22 cellular contexts compared by ENCODE assay signal in the genomic region with DNA sequence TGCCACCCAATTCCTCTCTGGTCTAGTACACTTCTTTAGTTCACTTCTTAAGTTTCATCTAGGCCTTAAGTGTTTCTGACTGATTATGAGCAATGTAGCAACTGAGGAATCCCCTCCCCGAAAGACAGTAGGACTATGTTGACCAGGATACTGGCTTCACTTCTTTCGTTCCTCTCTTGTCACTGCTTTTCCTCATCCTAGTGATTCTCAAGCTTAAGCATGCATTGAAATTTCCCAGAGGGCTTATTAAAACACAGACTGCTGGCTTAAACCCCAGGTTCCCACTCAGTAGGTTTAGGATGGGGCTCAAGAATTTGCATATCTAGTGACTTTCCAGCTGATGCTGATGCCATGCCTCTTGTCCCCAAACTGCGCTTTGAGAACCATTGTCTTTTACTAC.
DNase-seq lines count a peak whose midpoint lies in the region; ATAC-seq and TF ChIP-seq lines count a peak whose summit lies in the region.
"Had no signal": no experiment of that assay in that cellular context is flagged by ENCODE, and none has a peak within 500 bp of the region (broad histone marks: within the 10 kb centered on the region; RNA-seq: fewer than 3 reads in every experiment).

No MANE protein-coding gene starts in this region.

- WGBS in lower leg skin, 2 donors, result 62 to 66% methylated on average over 3 of the region's 3 CpGs

- TF ChIP-seq CTCF in activated B cell treated with CpG ODN at 0.5 μM for 24 hours (IDR thresholded peaks at IDR 0.05) (no peak), neural progenitor cell (IDR thresholded peaks at IDR 0.05) (no peak), lower leg skin (IDR thresholded peaks at IDR 0.05) (no peak)

- H4K20me1 ChIP-seq in neural progenitor cell (ENCODE audit: low read depth), result no peaks in the 10 kb centered on the region

- no peak overlapping the region for H3K9ac ChIP-seq in neural progenitor cell

- TF ChIP-seq POLR2A in lower leg skin (IDR thresholded peaks at IDR 0.05), result no peak

- ATAC-seq in GM18868 (IDR thresholded peaks at IDR 0.05; ENCODE audit: unreplicated experiment), result peak; percentile 29
- no peak for ATAC-seq in activated B cell treated with CpG ODN at 0.5 μM for 24 hours (ENCODE audit: low read depth)
- no peak for ATAC-seq in Right ventricle myocardium superior (ENCODE audit: poor library complexity)
- ATAC-seq in activated naive CD4-positive, alpha-beta T cell treated with anti-CD3 and anti-CD28 coated beads, Interleukin-2, amount 50 U/mL, for 72 hours, result no peak
- ATAC-seq: T-helper 17 cell had no signal

- H3K4me3 ChIP-seq in neural progenitor cell (no peak overlapping the region), lower leg skin (ENCODE audit: low read depth, poor library complexity, severe bottlenecking) (no peak overlapping the region)
- H3K4me3 ChIP-seq: SK-N-MC had no signal

- DNase-seq in DMS 273 (lab: John Stamatoyannopoulos, UW; ENCODE audit: unreplicated experiment) (peak; percentile 23), DMS 273 treated with DMSO at 0.1 percent for 48 hours (lab: John Stamatoyannopoulos, UW) (no peak), activated B cell treated with CpG ODN at 0.5 μM for 24 hours (no peak), neural progenitor cell (ENCODE audit: low spot score) (peak; percentile 5), Right ventricle myocardium superior (no peak), lower leg skin (ENCODE audit: low spot score in 2 of 2) (no peak)
- no peak for DNase-seq in activated naive CD4-positive, alpha-beta T cell treated with anti-CD3 and anti-CD28 coated beads, Interleukin-2, amount 50 U/mL, for 72 hours (ENCODE audit: low spot score in 2 of 2)
- DNase-seq: KBM-7, MM.1S, NCI-H1048, NCI-H1436, NCI-H187 treated with DMSO at 0.1 percent for 48 hours, NCI-H2107, NCI-H2227 treated with DMSO at 0.1 percent for 48 hours, NCI-H510A, SHP77 treated with DMSO at 0.1 percent for 48 hours, SW 1271, T-helper 17 cell had no signal

- no peaks in the 10 kb centered on the region for H3K27me3 ChIP-seq in neural progenitor cell

- H3K79me2 ChIP-seq in neural progenitor cell (ENCODE audit: low read depth), result no peaks in the 10 kb centered on the region

- no peaks in the 10 kb centered on the region for H3K36me3 ChIP-seq in neural progenitor cell

- intact Hi-C loops in activated B cell treated with CpG ODN at 0.5 μM for 24 hours (cut with micrococcal nuclease), result loop anchor here (5.0 kb wide), 1 partner anchor 37 kb away; no protein-coding TSS in a partner anchor
- intact Hi-C loops in Right ventricle myocardium superior (cut with DNase I), result no loop called here
- intact Hi-C loops in lower leg skin (cut with DNase I; ENCODE audit: low total_unique reads), result no loop called here

- no peaks in the 10 kb centered on the region for H3F3A ChIP-seq in neural progenitor cell (ENCODE audit: low read depth)

- peak overlapping the region; percentile 64 for H2AFZ ChIP-seq in neural progenitor cell (replicated peaks)

- H3K4me1 Mint-ChIP-seq in activated B cell treated with CpG ODN at 0.5 μM for 24 hours (peaks cover 40% of the 10 kb centered on the region), neural progenitor cell (peaks cover 19% of the 10 kb centered on the region)
- H3K4me1 Mint-ChIP-seq: CD14-positive monocyte, T-helper 17 cell had no signal

- H3K36me3 Mint-ChIP-seq in activated B cell treated with CpG ODN at 0.5 μM for 24 hours (ENCODE audit: low read depth), result peaks cover 4% of the 10 kb centered on the region
- no peaks in the 10 kb centered on the region for H3K36me3 Mint-ChIP-seq in neural progenitor cell
- no peaks in the 10 kb centered on the region for H3K36me3 Mint-ChIP-seq in activated naive CD4-positive, alpha-beta T cell treated with anti-CD3 and anti-CD28 coated beads, Interleukin-2, amount 50 U/mL, for 72 hours
- H3K36me3 Mint-ChIP-seq: CD14-positive monocyte had no signal

- H3K27ac ChIP-seq in neural progenitor cell, result no peak overlapping the region
- H3K27ac ChIP-seq: 22Rv1, SK-N-MC had no signal

- CTCF ChIA-PET in activated B cell treated with CpG ODN at 0.5 μM for 24 hours (lab: Charles Lee), result interaction anchor here (0.9 to 2.7 kb wide), 10 partner anchors 28 to 203 kb away, joined by 3 to 15 read pairs (median 4); a partner anchor contains a TSS

- POLR2A ChIA-PET in activated B cell treated with CpG ODN at 0.5 μM for 24 hours (lab: Charles Lee), result interaction anchor here (2.9 kb wide), 1 partner anchor 165 kb away, joined by 9 read pairs; no protein-coding TSS in a partner anchor

- H3K27ac Mint-ChIP-seq in activated B cell treated with CpG ODN at 0.5 μM for 24 hours (peak overlapping the region; percentile 20), neural progenitor cell (no peak overlapping the region)
- no peak overlapping the region for H3K27ac Mint-ChIP-seq in activated naive CD4-positive, alpha-beta T cell treated with anti-CD3 and anti-CD28 coated beads, Interleukin-2, amount 50 U/mL, for 72 hours
- H3K27ac Mint-ChIP-seq: T-helper 17 cell had no signal

- H3K4me3 Mint-ChIP-seq in activated B cell treated with CpG ODN at 0.5 μM for 24 hours, result no peak overlapping the region
- no peak overlapping the region for H3K4me3 Mint-ChIP-seq in neural progenitor cell
- H3K4me3 Mint-ChIP-seq: CD14-positive monocyte, T-helper 17 cell had no signal

- no peak overlapping the region for H3K4me2 ChIP-seq in neural progenitor cell

- H3K9me3 Mint-ChIP-seq in activated B cell treated with CpG ODN at 0.5 μM for 24 hours, result no peaks in the 10 kb centered on the region
- H3K9me3 Mint-ChIP-seq in neural progenitor cell, result no peaks in the 10 kb centered on the region
- no peaks in the 10 kb centered on the region for H3K9me3 Mint-ChIP-seq in activated naive CD4-positive, alpha-beta T cell treated with anti-CD3 and anti-CD28 coated beads, Interleukin-2, amount 50 U/mL, for 72 hours
- H3K9me3 Mint-ChIP-seq: CD14-positive monocyte had no signal

- peaks cover 13% of the 10 kb centered on the region for H3K4me1 ChIP-seq in neural progenitor cell

- H3K9me3 ChIP-seq in neural progenitor cell (ENCODE audit: low read depth), result no peaks in the 10 kb centered on the region

- no peaks in the 10 kb centered on the region for H3K27me3 Mint-ChIP-seq in activated B cell treated with CpG ODN at 0.5 μM for 24 hours
- no peaks in the 10 kb centered on the region for H3K27me3 Mint-ChIP-seq in neural progenitor cell (ENCODE audit: insufficient read depth, low read depth)

Comparison
In these comparisons a context has a peak if more than half of its experiments do, and no peak if none do; other contexts are left out.
1. DNase-seq: peak in DMS 273 (single experiment) and neural progenitor cell (single experiment); none in DMS 273 treated with DMSO at 0.1 percent for 48 hours (single experiment), activated B cell treated with CpG ODN at 0.5 μM for 24 hours (single experiment), Right ventricle myocardium superior (single experiment), activated naive CD4-positive, alpha-beta T cell treated with anti-CD3 and anti-CD28 coated beads, Interleukin-2, amount 50 U/mL, for 72 hours (0 of 2) and lower leg skin (0 of 2).